34 cellular contexts compared by ENCODE assay signal in the genomic region with DNA sequence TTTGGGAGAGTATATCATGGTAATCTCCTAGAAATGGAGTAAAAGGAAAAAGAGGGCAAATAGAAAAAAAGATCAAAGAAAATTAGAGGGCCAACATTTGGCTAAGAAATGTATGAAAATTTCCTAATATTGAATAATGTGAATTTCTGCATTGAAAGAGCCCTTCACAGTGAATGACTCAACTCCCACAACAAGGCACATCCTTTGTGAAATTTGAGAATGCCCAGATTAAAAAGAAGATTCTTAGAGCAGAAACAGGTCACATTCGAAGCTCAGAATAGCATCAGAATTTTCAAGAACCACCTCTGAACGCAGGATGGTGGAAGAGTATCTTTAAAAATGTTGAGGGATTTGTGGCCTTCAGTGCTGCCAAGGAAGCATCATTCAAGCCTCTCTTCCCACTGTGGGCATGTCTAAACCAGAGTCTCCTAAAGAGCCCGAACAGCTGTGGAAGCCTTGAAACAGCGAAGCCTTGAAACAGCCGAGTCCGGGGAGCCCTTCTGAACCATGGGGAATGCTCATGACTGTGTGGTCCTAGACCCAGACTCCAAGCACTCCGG. TPM values are rescaled to one million over a fixed set of nuclear protein-coding genes. Genes with fewer than 3 reads are reported as not detected.
DNase-seq lines count a peak whose midpoint lies in the region; TF ChIP-seq lines count a peak whose summit lies in the region.
"Had no signal": no experiment of that assay in that cellular context is flagged by ENCODE, and none has a peak within 500 bp of the region (broad histone marks: within the 10 kb centered on the region; RNA-seq: fewer than 3 reads in every experiment).

No MANE protein-coding gene starts in this region.

- DNase-seq in mammary epithelial cell (peak; percentile 4), MCF 10A (ENCODE audit: unreplicated experiment) (no peak), astrocyte of the spinal cord (ENCODE audit: low read depth, low spot score) (peak; percentile 33), foreskin fibroblast (peak; percentile 17 to 59), ascending aorta (ENCODE audit: low spot score in 2 of 2) (no peak), NCI-H524 (lab: John Stamatoyannopoulos, UW) (no peak), NCI-H1417 treated with DMSO at 0.1 percent for 48 hours (lab: John Stamatoyannopoulos, UW) (no peak)
- no peak for DNase-seq in activated CD4-positive, alpha-beta T cell treated with anti-CD3 and anti-CD28 coated beads for 48 hours
- DNase-seq: activated CD4-positive, alpha-beta memory T cell treated with anti-CD3 and anti-CD28 coated beads, Interleukin-2, amount 10 ng/mL, durations not matched to agents 7 days and 5 days; activated CD4-positive, alpha-beta T cell treated with anti-CD3 and anti-CD28 coated beads for 1 hour; activated CD8-positive, alpha-beta memory T cell treated with anti-CD3 and anti-CD28 coated beads, Interleukin-2, amount 50 U/mL, for 4 hours; activated naive CD4-positive, alpha-beta T cell treated with anti-CD3 and anti-CD28 coated beads, Interleukin-2, amount 10 ng/mL, durations not matched to agents 7 days and 5 days; amniotic stem cell; cortex of kidney; DMS79 treated with DMSO at 0.1 percent for 48 hours; erythroblast; hippocampal formation; NCI-H1417; NCI-H2029 treated with DMSO at 0.1 percent for 48 hours; NCI-H226; NCI-H69; pancreas; PC-9; stimulated activated naive CD8-positive, alpha-beta T cell treated with anti-CD3 and anti-CD28 coated beads, Interleukin-15, Interleukin-2, amounts not matched to agents 100 U/mL and 50 U/mL, for 24 hours; T-helper 2 cell; testis had no signal

- dilution Hi-C loops in mammary epithelial cell (cut with HindIII; ENCODE audit: low sequenced_read_pairs) = no loop called here

- no peaks in the 10 kb centered on the region for H3K9me3 Mint-ChIP-seq in MCF 10A (ENCODE audit: unreplicated experiment)
- H3K9me3 Mint-ChIP-seq: activated CD4-positive, alpha-beta memory T cell treated with anti-CD3 and anti-CD28 coated beads, Interleukin-2, amount 10 ng/mL, durations not matched to agents 7 days and 5 days; activated naive CD4-positive, alpha-beta T cell treated with anti-CD3 and anti-CD28 coated beads, Interleukin-2, amount 10 ng/mL, durations not matched to agents 7 days and 5 days; nephron had no signal

- peaks cover 4% of the 10 kb centered on the region for H3K4me1 Mint-ChIP-seq in MCF 10A (ENCODE audit: insufficient read depth, unreplicated experiment)
- H3K4me1 Mint-ChIP-seq: activated naive CD4-positive, alpha-beta T cell treated with anti-CD3 and anti-CD28 coated beads, Interleukin-2, amount 10 ng/mL, durations not matched to agents 7 days and 5 days; CD14-positive monocyte; nephron had no signal

- H3K27me3 ChIP-seq in mammary epithelial cell (ENCODE audit: insufficient read depth, low read length) (no peaks in the 10 kb centered on the region), ascending aorta (no peaks in the 10 kb centered on the region)
- H3K27me3 ChIP-seq: cardiac muscle cell, pancreas, testis had no signal

- H2AFZ ChIP-seq in mammary epithelial cell (ENCODE audit: low read depth, low read length) = no peak overlapping the region
- H2AFZ ChIP-seq: PC-9 had no signal

- no peaks in the 10 kb centered on the region for H3K9me3 ChIP-seq in mammary epithelial cell (replicated peaks; ENCODE audit: insufficient read depth, low read length)
- H3K9me3 ChIP-seq in ascending aorta = peaks cover 0 to 10% of the 10 kb centered on the region in 2 donors
- H3K9me3 ChIP-seq: pancreas, testis had no signal

- H3K36me3 Mint-ChIP-seq in MCF 10A (ENCODE audit: insufficient read depth, unreplicated experiment) = peaks cover 8% of the 10 kb centered on the region

- WGBS in mammary epithelial cell (ENCODE audit: low coverage, missing lambda C conversion rate) = 88% methylated on average over 6 of the region's 7 CpGs

- H3K4me3 Mint-ChIP-seq in MCF 10A (ENCODE audit: unreplicated experiment) = no peak overlapping the region
- H3K4me3 Mint-ChIP-seq: activated CD4-positive, alpha-beta memory T cell treated with anti-CD3 and anti-CD28 coated beads, Interleukin-2, amount 10 ng/mL, durations not matched to agents 7 days and 5 days; activated naive CD4-positive, alpha-beta T cell treated with anti-CD3 and anti-CD28 coated beads, Interleukin-2, amount 10 ng/mL, durations not matched to agents 7 days and 5 days; activated T-helper 1 cell treated with anti-CD3 and anti-CD28 coated beads, Interleukin-12 subunit alpha, Interleukin-12 subunit beta, Interleukin-2, Interleukin-4 antibody, amounts not matched to agents 30 ng/mL and 10 ng/mL and 1 ng/mL, durations not matched to agents 14 hours and 24 hours and 36 hours; CD14-positive monocyte; nephron had no signal

- no peak overlapping the region for H3K4me2 ChIP-seq in mammary epithelial cell (ENCODE audit: insufficient read depth, low read depth, low read length)
- H3K4me2 ChIP-seq: KMS-11, PC-9, smooth muscle cell had no signal

- CTCF ChIA-PET in mammary epithelial cell (lab: Charles Lee; ENCODE audit: low non-redundant PET) = no interaction called here
- CTCF ChIA-PET in MCF 10A (lab: Yijun Ruan, JAX) = interaction anchor here (0.6 kb wide), 1 partner anchor 17 kb away, joined by 3 read pairs; no protein-coding TSS in a partner anchor

- no peak overlapping the region for H3K27ac Mint-ChIP-seq in MCF 10A (ENCODE audit: low read depth, unreplicated experiment)
- H3K27ac Mint-ChIP-seq: activated CD4-positive, alpha-beta memory T cell treated with anti-CD3 and anti-CD28 coated beads, Interleukin-2, amount 10 ng/mL, durations not matched to agents 7 days and 5 days; activated naive CD4-positive, alpha-beta T cell treated with anti-CD3 and anti-CD28 coated beads, Interleukin-2, amount 10 ng/mL, durations not matched to agents 7 days and 5 days; activated T-helper 1 cell treated with anti-CD3 and anti-CD28 coated beads, Interleukin-12 subunit alpha, Interleukin-12 subunit beta, Interleukin-2, Interleukin-4 antibody, amounts not matched to agents 30 ng/mL and 10 ng/mL and 1 ng/mL, durations not matched to agents 14 hours and 24 hours and 36 hours; nephron had no signal

- H3K9ac ChIP-seq in mammary epithelial cell (ENCODE audit: insufficient read depth, low read length) = no peak overlapping the region
- H3K9ac ChIP-seq: KMS-11 had no signal

- H3K4me1 ChIP-seq in mammary epithelial cell (ENCODE audit: insufficient read depth, low read length) (no peaks in the 10 kb centered on the region), ascending aorta (no peaks in the 10 kb centered on the region)
- H3K4me1 ChIP-seq: pancreas, testis had no signal

- in situ Hi-C loops in mammary epithelial cell (cut with MboI; ENCODE audit: low sequenced_read_pairs in 2 of 2) (no loop called here), astrocyte of the spinal cord (cut with HindIII; ENCODE audit: low sequenced_read_pairs) (no loop called here)

- BruUV-seq in mammary epithelial cell (replicated peaks; lab: Mats Ljungman, UMichigan) (no TSS peak), MCF 10A (replicated peaks; lab: Mats Ljungman, UMichigan) (no TSS peak)

- TF ChIP-seq CTCF in mammary epithelial cell (conservative IDR thresholded peaks at IDR 0.05 in 1 of 2, IDR thresholded peaks at IDR 0.05 in 1 of 2; ENCODE audit: extremely low read depth in 1 of 2, insufficient read depth in 1 of 2, low read depth in 1 of 2, low read length in 2 of 2) (no peak), MCF 10A (IDR thresholded peaks at IDR 0.05; ENCODE audit: unreplicated experiment) (no peak), astrocyte of the spinal cord (IDR thresholded peaks at IDR 0.05; ENCODE audit: low read depth, low read length) (no peak), foreskin fibroblast (IDR thresholded peaks at IDR 0.05; ENCODE audit: low read depth, low read length) (no peak), ascending aorta (IDR thresholded peaks at IDR 0.05) (no peak)

- intact Hi-C loops in mammary epithelial cell (cut with micrococcal nuclease) (no loop called here), MCF 10A (cut with micrococcal nuclease) (no loop called here), ascending aorta (cut with DNase I) (no loop called here)

- H3K27me3 Mint-ChIP-seq in MCF 10A (ENCODE audit: insufficient read depth, unreplicated experiment) = no peaks in the 10 kb centered on the region
- H3K27me3 Mint-ChIP-seq: activated CD4-positive, alpha-beta memory T cell treated with anti-CD3 and anti-CD28 coated beads, Interleukin-2, amount 10 ng/mL, durations not matched to agents 7 days and 5 days; activated naive CD4-positive, alpha-beta T cell treated with anti-CD3 and anti-CD28 coated beads, Interleukin-2, amount 10 ng/mL, durations not matched to agents 7 days and 5 days had no signal

- H3K36me3 ChIP-seq in mammary epithelial cell (ENCODE audit: insufficient read depth, low read length) (no peaks in the 10 kb centered on the region), ascending aorta (peaks cover 0 to 4% of the 10 kb centered on the region in 2 donors)
- H3K36me3 ChIP-seq: cardiac muscle cell, pancreas had no signal

- H3K4me3 ChIP-seq in mammary epithelial cell (replicated peaks in 1 of 3; ENCODE audit: insufficient read depth in 1 of 3, low read depth in 2 of 3, low read length in 3 of 3) (no peak overlapping the region), astrocyte of the spinal cord (ENCODE audit: low read depth, low read length) (no peak overlapping the region), foreskin fibroblast (ENCODE audit: low read depth in 1 of 2, low read length in 2 of 2) (no peak overlapping the region), ascending aorta (no peak overlapping the region)
- H3K4me3 ChIP-seq: cardiac muscle cell, lung, pancreas, PC-9, smooth muscle cell, testis had no signal

- POLR2A ChIA-PET in MCF 10A (lab: Yijun Ruan, JAX) = no interaction called here

- no peaks in the 10 kb centered on the region for H4K20me1 ChIP-seq in mammary epithelial cell (ENCODE audit: insufficient read depth, low read length)

- H3K27ac ChIP-seq in mammary epithelial cell (ENCODE audit: insufficient read depth, low read depth, low read length) (no peak overlapping the region), ascending aorta (no peak overlapping the region)
- H3K27ac ChIP-seq: 22Rv1, cardiac muscle cell, KMS-11, pancreas, PC-9, testis had no signal

- peaks cover 37% of the 10 kb centered on the region for H3K79me2 ChIP-seq in mammary epithelial cell (ENCODE audit: insufficient read depth, low read length)

RNA-seq across cellular contexts. Expression of gene GUSB, which starts 43.6 kb away (rescaled TPM):
- total RNA-seq in mammary epithelial cell (10 to 100 TPM; 13.3 to 22.4 TPM), MCF 10A (2022) (35.0 and 36.9 TPM in 2 replicates), ascending aorta (8.7 TPM)
- polyA plus RNA-seq in mammary epithelial cell = 30.4 TPM
- polyA minus RNA-seq in mammary epithelial cell = 29.6 TPM

Comparison
In these comparisons a context has a peak if more than half of its experiments do, and no peak if none do; other contexts are left out.
1. DNase-seq: peak in mammary epithelial cell (single experiment), astrocyte of the spinal cord (single experiment) and foreskin fibroblast (2 of 2); none in MCF 10A (single experiment), ascending aorta (0 of 2), NCI-H524 (0 of 2), activated CD4-positive, alpha-beta T cell treated with anti-CD3 and anti-CD28 coated beads for 48 hours (single experiment) and NCI-H1417 treated with DMSO at 0.1 percent for 48 hours (single experiment).